In the genomic region with DNA sequence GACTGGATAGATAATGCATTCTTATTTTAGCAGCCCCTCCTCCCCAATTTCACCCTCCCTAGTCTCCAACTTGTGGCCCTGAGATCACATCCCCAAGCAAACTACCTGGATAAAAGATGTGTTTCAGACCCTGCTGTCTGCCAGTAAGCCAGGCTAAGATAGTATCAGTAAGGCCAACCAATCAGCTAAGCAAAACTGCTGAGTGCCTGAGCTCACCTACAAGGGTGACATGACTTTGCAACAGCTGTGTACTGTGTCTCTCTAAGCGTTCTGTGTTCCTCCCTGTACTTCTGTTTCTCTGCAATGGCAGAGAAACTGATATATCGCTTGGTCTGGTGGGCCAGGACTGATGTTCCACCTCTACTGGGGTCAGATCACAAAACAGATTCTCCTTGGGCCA, we compare ENCODE assay signal across 23 cellular contexts.
"Had no signal": no experiment of that assay in that cellular context is flagged by ENCODE, and none has a peak within 500 bp of the region (broad histone marks: within the 10 kb centered on the region; RNA-seq: fewer than 3 reads in every experiment).

No MANE protein-coding gene starts in this region.

- H3K4me3 ChIP-seq: colonic mucosa, dorsolateral prefrontal cortex, left lung, lower lobe of right lung, mucosa of descending colon, pancreas, psoas muscle, right atrium auricular region, testis, uterus had no signal

- H3K9me3 ChIP-seq: colonic mucosa, left lung, lower lobe of right lung, mucosa of descending colon, pancreas, psoas muscle, right atrium auricular region, testis, uterus had no signal

- H3K36me3 Mint-ChIP-seq: natural killer cell treated with Interleukin-12 subunit alpha and Interleukin-12 subunit beta and Interleukin-15 and Interleukin-18, amount 100 ng/mL, for 72 hours; WTC11 had no signal

- H3K9me3 Mint-ChIP-seq: natural killer cell treated with Interleukin-12 subunit alpha and Interleukin-12 subunit beta and Interleukin-15 and Interleukin-18, amount 100 ng/mL, for 72 hours had no signal

- H3K4me3 Mint-ChIP-seq: activated CD4-positive, alpha-beta memory T cell treated with anti-CD3 and anti-CD28 coated beads, Interleukin-2, amount 10 ng/mL, durations not matched to agents 7 days and 5 days; activated CD4-positive, alpha-beta T cell treated with anti-CD3 and anti-CD28 coated beads, Interleukin-2, amount 10 ng/mL, durations not matched to agents 7 days and 5 days; activated T-cell treated with anti-CD3 and anti-CD28 coated beads, Interleukin-2, amount 50 U/mL, for 4 hours; natural killer cell treated with Interleukin-12 subunit alpha and Interleukin-12 subunit beta and Interleukin-15 and Interleukin-18, amount 100 ng/mL, for 72 hours; T-helper 1 cell treated with Interleukin-12 subunit alpha and Interleukin-12 subunit beta and Interleukin-4 antibody, amounts not matched to agents 30 μg/mL and 1 μg/mL, for 36 hours; WTC11 had no signal

- DNase-seq: activated CD4-positive, alpha-beta memory T cell treated with anti-CD3 and anti-CD28 coated beads, Interleukin-2, amount 10 ng/mL, durations not matched to agents 7 days and 5 days; activated CD4-positive, alpha-beta T cell treated with anti-CD3 and anti-CD28 coated beads for 1 hour; activated CD4-positive, alpha-beta T cell treated with anti-CD3 and anti-CD28 coated beads, Interleukin-2, amount 10 ng/mL, durations not matched to agents 7 days and 5 days; activated naive CD4-positive, alpha-beta T cell; activated T-cell treated with anti-CD3 and anti-CD28 coated beads, Interleukin-2, amount 50 U/mL, for 4 hours; colonic mucosa; dorsolateral prefrontal cortex; effector memory CD4-positive, alpha-beta T cell; left lung; lower lobe of right lung; mesendoderm; mucosa of descending colon; pancreas; psoas muscle; stimulated activated naive CD8-positive, alpha-beta T cell treated with anti-CD3 and anti-CD28 coated beads, Interleukin-15, Interleukin-2, amounts not matched to agents 100 U/mL and 50 U/mL, for 24 hours; testis; uterus had no signal

- H3K4me1 ChIP-seq: colonic mucosa, left lung, lower lobe of right lung, psoas muscle, testis, uterus had no signal

- H3K27ac Mint-ChIP-seq: activated CD4-positive, alpha-beta memory T cell treated with anti-CD3 and anti-CD28 coated beads, Interleukin-2, amount 10 ng/mL, durations not matched to agents 7 days and 5 days; activated CD4-positive, alpha-beta T cell treated with anti-CD3 and anti-CD28 coated beads, Interleukin-2, amount 10 ng/mL, durations not matched to agents 7 days and 5 days; activated naive CD4-positive, alpha-beta T cell treated with anti-CD3 and anti-CD28 coated beads, Interleukin-2, amount 50 U/mL, for 72 hours; natural killer cell treated with Interleukin-12 subunit alpha and Interleukin-12 subunit beta and Interleukin-15 and Interleukin-18, amount 100 ng/mL, for 72 hours; T-helper 1 cell treated with Interleukin-12 subunit alpha and Interleukin-12 subunit beta and Interleukin-4 antibody, amounts not matched to agents 30 μg/mL and 1 μg/mL, for 36 hours; WTC11 had no signal

- H3K27me3 ChIP-seq: colonic mucosa, dorsolateral prefrontal cortex, left lung, pancreas, right atrium auricular region, testis, uterus had no signal

- ATAC-seq: activated naive CD4-positive, alpha-beta T cell treated with anti-CD3 and anti-CD28 coated beads, Interleukin-2, amount 50 U/mL, for 72 hours; left lung; lower lobe of right lung; natural killer cell treated with Interleukin-12 subunit alpha and Interleukin-12 subunit beta and Interleukin-15 and Interleukin-18, amount 100 ng/mL, for 72 hours; pancreas; psoas muscle; stimulated activated naive CD8-positive, alpha-beta T cell treated with anti-CD3 and anti-CD28 coated beads, Interleukin-15, Interleukin-2, amounts not matched to agents 100 U/mL and 50 U/mL, for 24 hours; WTC11 had no signal

- H3K36me3 ChIP-seq: colonic mucosa, left lung, lower lobe of right lung, pancreas, right atrium auricular region, uterus had no signal

- H3K27ac ChIP-seq: colonic mucosa, left lung, lower lobe of right lung, pancreas, psoas muscle, right atrium auricular region, testis, uterus had no signal

- H3K27me3 Mint-ChIP-seq: activated CD4-positive, alpha-beta memory T cell treated with anti-CD3 and anti-CD28 coated beads, Interleukin-2, amount 10 ng/mL, durations not matched to agents 7 days and 5 days; activated CD4-positive, alpha-beta T cell treated with anti-CD3 and anti-CD28 coated beads, Interleukin-2, amount 10 ng/mL, durations not matched to agents 7 days and 5 days; natural killer cell treated with Interleukin-12 subunit alpha and Interleukin-12 subunit beta and Interleukin-15 and Interleukin-18, amount 100 ng/mL, for 72 hours had no signal

- FAIRE-seq: frontal cortex, pancreas had no signal
